In the genomic region with DNA sequence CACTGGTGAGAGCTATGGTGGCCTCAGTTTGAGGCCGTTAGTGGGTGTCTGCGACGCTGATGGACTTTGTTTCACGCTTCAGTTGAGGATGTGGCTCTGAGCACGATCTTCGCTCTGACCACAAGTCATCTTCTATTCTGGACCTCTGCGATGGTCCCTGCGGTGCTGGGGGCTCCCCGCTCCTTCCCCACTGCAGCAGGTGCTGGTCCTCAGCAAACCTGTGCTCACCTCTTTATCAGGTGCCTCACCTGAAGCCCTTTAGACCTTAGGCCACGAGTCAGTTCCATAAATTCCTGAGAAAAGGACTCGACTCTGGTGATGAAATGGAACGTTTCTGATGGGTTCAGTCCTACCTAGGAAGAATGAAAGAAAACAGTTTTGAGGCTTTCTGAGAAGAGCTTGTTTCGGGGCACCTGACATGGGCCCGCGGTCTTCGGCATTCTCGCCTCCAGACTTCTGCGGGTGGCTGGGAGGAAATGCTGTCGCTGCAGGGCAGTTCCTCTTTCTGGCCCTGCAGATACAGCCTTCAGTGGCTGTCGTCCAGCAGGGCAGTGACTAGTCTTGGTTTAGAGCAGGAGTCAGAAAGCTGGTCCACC, we compare ENCODE assay signal across 7 cellular contexts. TPM values are rescaled to one million over a fixed set of nuclear protein-coding genes. Genes with fewer than 3 reads are reported as not detected.
DNase-seq lines count a peak whose midpoint lies in the region; ATAC-seq and TF ChIP-seq lines count a peak whose summit lies in the region.

No MANE protein-coding gene starts in this region.

- peak; percentile 58 for DNase-seq in activated CD8-positive, alpha-beta T cell treated with anti-CD3 and anti-CD28 coated beads for 36 hours
- no peak for DNase-seq in neural progenitor cell (ENCODE audit: low spot score)
- DNase-seq in activated effector memory CD4-positive, alpha-beta T cell treated with anti-CD3 and anti-CD28 coated beads, Interleukin-2, amount 50 U/mL, for 16 hours, result no peak
- no peak for DNase-seq in DMS153 (lab: John Stamatoyannopoulos, UW)
- no peak for DNase-seq in prostate gland (ENCODE audit: low spot score)

- H3K27me3 ChIP-seq in neural progenitor cell, result no peaks in the 10 kb centered on the region
- no peaks in the 10 kb centered on the region for H3K27me3 ChIP-seq in prostate gland (replicated peaks; ENCODE audit: insufficient read depth)

- no peaks in the 10 kb centered on the region for H3K27me3 Mint-ChIP-seq in activated CD8-positive, alpha-beta T cell treated with anti-CD3 and anti-CD28 coated beads for 36 hours
- no peaks in the 10 kb centered on the region for H3K27me3 Mint-ChIP-seq in neural progenitor cell (ENCODE audit: insufficient read depth, low read depth)

- peak overlapping the region; percentile 58 for H3K4me3 Mint-ChIP-seq in activated CD8-positive, alpha-beta T cell treated with anti-CD3 and anti-CD28 coated beads for 36 hours
- peak overlapping the region; percentile 33 for H3K4me3 Mint-ChIP-seq in neural progenitor cell

- TF ChIP-seq CTCF in activated CD8-positive, alpha-beta T cell treated with anti-CD3 and anti-CD28 coated beads for 36 hours (IDR thresholded peaks at IDR 0.05), result no peak
- TF ChIP-seq CTCF in neural progenitor cell (IDR thresholded peaks at IDR 0.05) (no peak), prostate gland (IDR thresholded peaks at IDR 0.05) (no peak)

- H2AFZ ChIP-seq in neural progenitor cell (replicated peaks), result no peak overlapping the region

- peak overlapping the region; percentile 81 for H3K27ac Mint-ChIP-seq in activated CD8-positive, alpha-beta T cell treated with anti-CD3 and anti-CD28 coated beads for 36 hours
- no peak overlapping the region for H3K27ac Mint-ChIP-seq in neural progenitor cell

- peaks cover 31% of the 10 kb centered on the region for H3K4me1 Mint-ChIP-seq in activated CD8-positive, alpha-beta T cell treated with anti-CD3 and anti-CD28 coated beads for 36 hours (ENCODE audit: low read depth)
- H3K4me1 Mint-ChIP-seq in neural progenitor cell, result peaks cover 7% of the 10 kb centered on the region

- ATAC-seq in HG03135 (IDR thresholded peaks at IDR 0.05; ENCODE audit: unreplicated experiment), result peak; percentile 44
- no peak for ATAC-seq in activated CD8-positive, alpha-beta T cell treated with anti-CD3 and anti-CD28 coated beads for 36 hours

- no peak overlapping the region for H3K9ac ChIP-seq in neural progenitor cell

- H3K36me3 ChIP-seq in neural progenitor cell (no peaks in the 10 kb centered on the region), prostate gland (no peaks in the 10 kb centered on the region)

- in situ Hi-C loops in GM18951 (cut with MboI; ENCODE audit: low sequenced_read_pairs, unreplicated experiment), result loop anchor here (5.0 kb wide), 1 partner anchor 80 kb away; no protein-coding TSS in a partner anchor

- H3K4me2 ChIP-seq in neural progenitor cell, result no peak overlapping the region

- H3K79me2 ChIP-seq in neural progenitor cell (ENCODE audit: low read depth), result peaks cover 60% of the 10 kb centered on the region

- no peaks in the 10 kb centered on the region for H3K9me3 Mint-ChIP-seq in activated CD8-positive, alpha-beta T cell treated with anti-CD3 and anti-CD28 coated beads for 36 hours
- H3K9me3 Mint-ChIP-seq in neural progenitor cell, result no peaks in the 10 kb centered on the region

- TF ChIP-seq POLR2A in GM18951 (IDR thresholded peaks at IDR 0.05; ENCODE audit: extremely low read depth, insufficient read depth, insufficient read length), result peak; percentile 28
- TF ChIP-seq POLR2A in prostate gland (IDR thresholded peaks at IDR 0.05), result no peak

- WGBS in prostate gland, result 80% methylated on average over 20 of the region's 20 CpGs

- no peak overlapping the region for H3K4me3 ChIP-seq in neural progenitor cell
- H3K4me3 ChIP-seq in prostate gland, result no peak overlapping the region

- peaks cover 1% of the 10 kb centered on the region for H3K4me1 ChIP-seq in neural progenitor cell
- H3K4me1 ChIP-seq in prostate gland (replicated peaks), result no peaks in the 10 kb centered on the region

- POLR2A ChIA-PET in activated CD8-positive, alpha-beta T cell treated with anti-CD3 and anti-CD28 coated beads for 36 hours (lab: Charles Lee), result interaction anchor here (0.9 kb wide), 1 partner anchor 11 kb away, joined by 3 read pairs; no protein-coding TSS in a partner anchor

- peaks cover 16% of the 10 kb centered on the region for H4K20me1 ChIP-seq in neural progenitor cell (ENCODE audit: low read depth)

- H3K36me3 Mint-ChIP-seq in activated CD8-positive, alpha-beta T cell treated with anti-CD3 and anti-CD28 coated beads for 36 hours (ENCODE audit: low read depth), result peaks cover 8% of the 10 kb centered on the region
- no peaks in the 10 kb centered on the region for H3K36me3 Mint-ChIP-seq in neural progenitor cell

- H3F3A ChIP-seq in neural progenitor cell (ENCODE audit: low read depth), result no peaks in the 10 kb centered on the region

- H3K9me3 ChIP-seq in neural progenitor cell (ENCODE audit: low read depth) (no peaks in the 10 kb centered on the region), prostate gland (no peaks in the 10 kb centered on the region)

- no peak overlapping the region for H3K27ac ChIP-seq in neural progenitor cell
- H3K27ac ChIP-seq in prostate gland, result no peak overlapping the region

- intact Hi-C loops in activated CD8-positive, alpha-beta T cell treated with anti-CD3 and anti-CD28 coated beads for 36 hours (cut with micrococcal nuclease), result no loop called here
- intact Hi-C loops in prostate gland (cut with DNase I), result no loop called here

- CTCF ChIA-PET in activated CD8-positive, alpha-beta T cell treated with anti-CD3 and anti-CD28 coated beads for 36 hours (lab: Charles Lee), result no interaction called here

RNA-seq across cellular contexts. Expression of a gene that starts 4.7 kb away (rescaled TPM):
- total RNA-seq in activated CD8-positive, alpha-beta T cell treated with anti-CD3 and anti-CD28 coated beads for 36 hours, result 10 to 100 TPM; 26.0 to 27.3 TPM
- total RNA-seq in neural progenitor cell (ENCODE audit: low replicate concordance) (21.6 and 34.5 TPM in 2 replicates), prostate gland (10 to 100 TPM; 24.1 to 55.0 TPM)

RNA-seq across cellular contexts. Expression of a gene that starts 33.0 kb away (rescaled TPM):
- total RNA-seq in activated CD8-positive, alpha-beta T cell treated with anti-CD3 and anti-CD28 coated beads for 36 hours, result 1 to 10 TPM; 1.2 to 1.4 TPM
- total RNA-seq in neural progenitor cell (ENCODE audit: low replicate concordance) (1.8 and 5.1 TPM in 2 replicates), prostate gland (1 to 10 TPM; 1.9 to 6.9 TPM)
